In the genomic region with DNA sequence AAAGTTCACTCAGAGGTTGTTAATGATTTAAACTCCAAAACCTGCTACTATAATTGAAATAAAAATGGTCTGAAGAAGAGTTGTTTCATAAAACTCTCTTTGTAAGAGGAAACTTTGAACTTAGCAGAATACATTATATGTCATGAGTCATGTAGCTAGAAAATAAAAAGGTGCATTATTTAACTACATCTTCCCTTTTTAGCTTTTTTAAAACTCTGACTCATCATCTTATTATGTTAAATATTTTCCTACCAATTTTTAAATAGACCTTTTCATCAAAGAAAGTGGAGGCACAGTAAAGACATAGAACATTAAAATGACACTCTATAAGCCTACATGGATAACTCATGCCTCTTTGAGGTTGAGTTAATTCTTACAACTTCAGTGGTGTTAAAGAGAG, we compare ENCODE assay signal across 10 cellular contexts. TPM values are rescaled to one million over a fixed set of nuclear protein-coding genes. Genes with fewer than 3 reads are reported as not detected.
DNase-seq lines count a peak whose midpoint lies in the region; ATAC-seq and TF ChIP-seq lines count a peak whose summit lies in the region.
"Had no signal": no experiment of that assay in that cellular context is flagged by ENCODE, and none has a peak within 500 bp of the region (broad histone marks: within the 10 kb centered on the region; RNA-seq: fewer than 3 reads in every experiment).

No MANE protein-coding gene starts in this region.

- peak; percentile 15 to 52 for ATAC-seq in activated CD4-positive, CD25-positive, alpha-beta regulatory T cell treated with anti-CD3 and anti-CD28 coated beads, Interleukin-2, amount 50 U/mL, for 24 hours
- no peak for ATAC-seq in aorta (ENCODE audit: low FRiP score)

- no peak overlapping the region for H3K27ac ChIP-seq in OCI-LY7 (ENCODE audit: low read depth, low read length, poor library complexity, severe bottlenecking)
- no peak overlapping the region for H3K27ac ChIP-seq in aorta (ENCODE audit: low read depth in 1 of 2, low read length in 2 of 2)

- CTCF ChIA-PET in OCI-LY7 (lab: Charles Lee; ENCODE audit: unreplicated experiment): no interaction called here

- DNase-seq in activated CD4-positive, CD25-positive, alpha-beta regulatory T cell treated with anti-CD3 and anti-CD28 coated beads, Interleukin-2, amount 50 U/mL, for 72 hours: no peak
- DNase-seq in OCI-LY7 (ENCODE audit: low spot score) (no peak), dermis blood vessel endothelial cell (peak; percentile 36), putamen (ENCODE audit: low spot score) (peak; percentile 58), aorta (no peak), NCI-H1417 treated with DMSO at 0.1 percent for 48 hours (lab: John Stamatoyannopoulos, UW) (no peak), Kasumi-1 (lab: John Stamatoyannopoulos, UW) (no peak)
- DNase-seq: 8988T, head of caudate nucleus had no signal

- no peaks in the 10 kb centered on the region for H4K20me1 ChIP-seq in OCI-LY7 (ENCODE audit: insufficient read depth, low read length)

- peak overlapping the region; percentile 72; the same call in 1 of the 2 replicates for H2AFZ ChIP-seq in OCI-LY7 (ENCODE audit: low read length)

- intact Hi-C loops in OCI-LY7 (cut with micrococcal nuclease; ENCODE audit: unreplicated experiment): loop anchor here (5.0 kb wide), 5 partner anchors 92 to 758 kb away; partner anchors contain the start of genes LSM6, OTUD4 and SMAD1
- intact Hi-C loops in aorta (cut with DNase I): loop anchor here (5.0 to 10.0 kb wide), 5 partner anchors 53 to 582 kb away; partner anchors contain the start of genes MMAA (in 1 of the 2) and SLC10A7 (in 1 of the 2)

- H3K4me3 ChIP-seq in OCI-LY7 (ENCODE audit: low read depth, low read length, poor library complexity, severe bottlenecking) (peak overlapping the region; percentile 87), aorta (ENCODE audit: low read length in 2 of 2) (no peak overlapping the region)

- H3K4me1 ChIP-seq in OCI-LY7 (ENCODE audit: insufficient read depth, low read length, poor library complexity, severe bottlenecking) (peaks cover 26% of the 10 kb centered on the region), aorta (ENCODE audit: control insufficient read depth in 1 of 2, insufficient read depth in 2 of 2, low read length in 2 of 2) (peaks cover 0 to 3% of the 10 kb centered on the region in 2 donors)

- POLR2A ChIA-PET in OCI-LY7 (lab: Charles Lee): interaction anchor here (0.6 to 1.7 kb wide), 6 partner anchors 11 to 761 kb away, joined by 3 to 6 read pairs (median 4); no protein-coding TSS in a partner anchor

- H3K9me3 ChIP-seq in OCI-LY7 (ENCODE audit: low read length) (no peaks in the 10 kb centered on the region), aorta (ENCODE audit: control insufficient read depth, low read length) (no peaks in the 10 kb centered on the region)

- BruUV-seq in OCI-LY7 (replicated peaks; lab: Mats Ljungman, UMichigan): no TSS peak

- TF ChIP-seq CTCF in OCI-LY7 (conservative IDR thresholded peaks at IDR 0.05; ENCODE audit: low read length): no peak

- H3K36me3 ChIP-seq in OCI-LY7 (ENCODE audit: insufficient read depth, low read length) (no peaks in the 10 kb centered on the region), aorta (ENCODE audit: control insufficient read depth in 1 of 2, insufficient read depth in 2 of 2, low read length in 1 of 2) (no peaks in the 10 kb centered on the region)

- peaks cover 20% of the 10 kb centered on the region for H3K79me2 ChIP-seq in OCI-LY7 (ENCODE audit: insufficient read depth, low read depth, low read length)

- H3K4me2 ChIP-seq in OCI-LY7 (ENCODE audit: low read length): peak overlapping the region; percentile 64

- no peaks in the 10 kb centered on the region for H3K9me2 ChIP-seq in OCI-LY7 (ENCODE audit: insufficient read depth, low read length)

- H3K27me3 ChIP-seq in aorta (ENCODE audit: control insufficient read depth in 1 of 2, insufficient read depth in 2 of 2, low read length in 1 of 2): no peaks in the 10 kb centered on the region

RNA-seq across cellular contexts. Expression of gene ZNF827, which starts 1.2 kb away (rescaled TPM):
- total RNA-seq in OCI-LY7 (2014; rRNA removed; shearing (Covaris generic)): 15.1 and 24.6 TPM in 2 replicates
- total RNA-seq in OCI-LY7 (2022) (39.8 and 42.9 TPM in 2 replicates), dermis blood vessel endothelial cell (2.5 and 4.4 TPM in 2 replicates), aorta (10 to 100 TPM; 19.5 to 29.2 TPM)
- 1 to 10 TPM; 2.6 to 5.1 TPM for polyA plus RNA-seq in aorta

Comparison
In these comparisons a context has a peak if more than half of its experiments do, and no peak if none do; other contexts are left out.
1. DNase-seq: peak in dermis blood vessel endothelial cell (single experiment) and putamen (single experiment); none in activated CD4-positive, CD25-positive, alpha-beta regulatory T cell treated with anti-CD3 and anti-CD28 coated beads, Interleukin-2, amount 50 U/mL, for 72 hours (single experiment), OCI-LY7 (single experiment), aorta (0 of 2), NCI-H1417 treated with DMSO at 0.1 percent for 48 hours (single experiment) and Kasumi-1 (0 of 2).